16 cellular contexts compared by ENCODE assay signal in the genomic region with DNA sequence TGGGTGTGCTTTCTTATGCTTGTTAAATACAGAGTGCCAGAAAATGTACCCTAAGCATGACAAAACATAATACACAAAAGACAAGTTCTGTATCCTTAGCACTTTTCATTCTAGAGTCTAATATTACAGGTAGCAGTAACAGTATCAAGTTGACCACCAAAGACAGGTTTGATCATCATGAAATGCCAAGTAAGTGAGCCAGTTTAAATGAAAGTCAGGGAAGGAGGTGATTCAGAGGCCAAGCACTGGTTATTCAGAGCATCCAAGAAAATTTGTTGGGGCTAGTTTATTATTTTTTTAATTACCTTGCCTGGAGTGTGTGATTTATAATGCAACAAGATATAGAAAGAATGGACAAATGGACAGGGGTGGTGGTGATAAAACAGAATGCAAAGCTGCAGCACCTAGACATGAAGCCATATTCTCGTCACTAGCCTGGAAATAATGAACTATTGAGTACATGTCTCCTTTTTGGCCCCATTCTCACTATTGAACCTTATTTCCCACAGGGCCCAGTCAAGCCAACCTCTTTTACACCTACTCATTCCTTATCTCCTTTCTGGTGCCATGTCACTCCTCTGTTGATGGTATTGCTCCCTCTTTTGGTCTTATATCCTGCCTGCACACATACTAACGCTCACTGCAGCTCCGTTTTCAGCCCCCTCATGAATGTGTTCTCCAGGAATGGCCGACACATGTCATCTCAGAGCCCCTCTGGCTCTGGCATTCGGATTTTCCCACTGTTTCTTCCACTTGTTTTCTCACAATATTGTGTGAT.
DNase-seq lines count a peak whose midpoint lies in the region; ATAC-seq and TF ChIP-seq lines count a peak whose summit lies in the region.
"Had no signal": no experiment of that assay in that cellular context is flagged by ENCODE, and none has a peak within 500 bp of the region (broad histone marks: within the 10 kb centered on the region; RNA-seq: fewer than 3 reads in every experiment).

No MANE protein-coding gene starts in this region.

- H3K27me3 ChIP-seq in BE2C (no peaks in the 10 kb centered on the region), GM23338 (ENCODE audit: insufficient read depth) (no peaks in the 10 kb centered on the region)

- no peaks in the 10 kb centered on the region for H4K20me1 ChIP-seq in GM23338 (replicated peaks; ENCODE audit: insufficient read depth)

- no peak overlapping the region for H3K27ac Mint-ChIP-seq in GM23338
- no peak overlapping the region for H3K27ac Mint-ChIP-seq in activated naive CD4-positive, alpha-beta T cell treated with anti-CD3 and anti-CD28 coated beads, Interleukin-2, amount 50 U/mL, for 72 hours
- H3K27ac Mint-ChIP-seq: CD14-positive monocyte had no signal

- H2AFZ ChIP-seq in GM23338 = no peak overlapping the region

- no peak overlapping the region for H3K4me3 ChIP-seq in BE2C (ENCODE audit: low read depth, low read length)
- no peak overlapping the region for H3K4me3 ChIP-seq in GM23338
- no peak overlapping the region for H3K4me3 ChIP-seq in epithelial cell of esophagus (ENCODE audit: low read length)
- no peak overlapping the region for H3K4me3 ChIP-seq in foreskin fibroblast (ENCODE audit: low read depth in 1 of 2, low read length in 2 of 2)

- no peak overlapping the region for H3K27ac ChIP-seq in GM23338 (ENCODE audit: low read depth)

- H3K36me3 ChIP-seq in BE2C (no peaks in the 10 kb centered on the region), GM23338 (ENCODE audit: insufficient read depth) (no peaks in the 10 kb centered on the region)

- DNase-seq in BE2C (no peak), GM23338 (ENCODE audit: low spot score) (peak; percentile 26), OCI-M1 (lab: John Stamatoyannopoulos, UW) (peak; percentile 1), epithelial cell of esophagus (ENCODE audit: low read depth) (peak; percentile 34), foreskin fibroblast (no peak), AG08395 (ENCODE audit: low spot score) (no peak), T-helper 9 cell (no peak)
- no peak for DNase-seq in activated naive CD4-positive, alpha-beta T cell treated with anti-CD3 and anti-CD28 coated beads, Interleukin-2, amount 50 U/mL, for 72 hours (ENCODE audit: low spot score in 2 of 2)
- DNase-seq: COR-L47, DMS79, GF-D8, NCI-H1092 treated with DMSO at 0.1 percent for 48 hours, NCI-H1694, NCI-H446 treated with DMSO at 0.1 percent for 48 hours, NCI-H748 treated with DMSO at 0.1 percent for 48 hours had no signal

- no peak overlapping the region for H3K4me3 Mint-ChIP-seq in GM23338
- H3K4me3 Mint-ChIP-seq: CD14-positive monocyte had no signal

- no peak overlapping the region for H3K4me2 ChIP-seq in GM23338

- TF ChIP-seq CTCF in BE2C (IDR thresholded peaks at IDR 0.05; ENCODE audit: low read depth, low read length) (peak; percentile 21), GM23338 (conservative IDR thresholded peaks at IDR 0.05; ENCODE audit: low read depth in 2 of 2) (peak in 1 of 2 experiments; percentile 57; a peak in 2 of 4 replicates), epithelial cell of esophagus (IDR thresholded peaks at IDR 0.05; ENCODE audit: insufficient read depth, low read depth, low read length, missing control alignments) (no peak), foreskin fibroblast (IDR thresholded peaks at IDR 0.05; ENCODE audit: low read depth, low read length) (no peak)

- H3K4me1 ChIP-seq in BE2C (no peaks in the 10 kb centered on the region), GM23338 (ENCODE audit: insufficient read depth) (peaks cover 1% of the 10 kb centered on the region; the same call in 1 of the 2 replicates)

- H3K4me1 Mint-ChIP-seq in GM23338 = peaks cover 2% of the 10 kb centered on the region

- H3F3A ChIP-seq in GM23338 (replicated peaks; ENCODE audit: low read depth) = no peaks in the 10 kb centered on the region

- H3K9me3 Mint-ChIP-seq in GM23338 = no peaks in the 10 kb centered on the region
- no peaks in the 10 kb centered on the region for H3K9me3 Mint-ChIP-seq in activated naive CD4-positive, alpha-beta T cell treated with anti-CD3 and anti-CD28 coated beads, Interleukin-2, amount 50 U/mL, for 72 hours

- peak; percentile 49; the same call in 2 of the 3 replicates for ATAC-seq in GM23338
- no peak for ATAC-seq in activated naive CD4-positive, alpha-beta T cell treated with anti-CD3 and anti-CD28 coated beads, Interleukin-2, amount 50 U/mL, for 72 hours

- peaks cover 3% of the 10 kb centered on the region for H3K27me3 Mint-ChIP-seq in GM23338 (ENCODE audit: insufficient read depth, low read depth, poor library complexity)

- H3K9me2 ChIP-seq in GM23338 (ENCODE audit: insufficient read depth) = no peaks in the 10 kb centered on the region

- no peaks in the 10 kb centered on the region for H3K9me3 ChIP-seq in BE2C

- H3K79me2 ChIP-seq in GM23338 (replicated peaks; ENCODE audit: insufficient read depth) = no peaks in the 10 kb centered on the region

- no peaks in the 10 kb centered on the region for H3K36me3 Mint-ChIP-seq in GM23338 (ENCODE audit: low read depth)
- no peaks in the 10 kb centered on the region for H3K36me3 Mint-ChIP-seq in activated naive CD4-positive, alpha-beta T cell treated with anti-CD3 and anti-CD28 coated beads, Interleukin-2, amount 50 U/mL, for 72 hours

TF ChIP-seq in GM23338, 12 proteins besides CTCF, POLR2A, EP300 and RAD21 (continues in another document):
- TF ChIP-seq POLR2AphosphoS5 (IDR thresholded peaks at IDR 0.05; ENCODE audit: low read depth) (no peak), ZNF462 (CRISPR knock-in tag; IDR thresholded peaks at IDR 0.05) (no peak), NANOG (IDR thresholded peaks at IDR 0.05; ENCODE audit: borderline replicate concordance) (no peak), ZNF114 (CRISPR knock-in tag; IDR thresholded peaks at IDR 0.05) (no peak)

Comparison
In these comparisons a context has a peak if more than half of its experiments do, and no peak if none do; other contexts are left out.
1. DNase-seq: peak in GM23338 (single experiment), OCI-M1 (single experiment) and epithelial cell of esophagus (single experiment); none in BE2C (single experiment), foreskin fibroblast (0 of 2), activated naive CD4-positive, alpha-beta T cell treated with anti-CD3 and anti-CD28 coated beads, Interleukin-2, amount 50 U/mL, for 72 hours (0 of 2), AG08395 (single experiment) and T-helper 9 cell (single experiment).